ENCODE assay signal across 8 cellular contexts in the genomic region with DNA sequence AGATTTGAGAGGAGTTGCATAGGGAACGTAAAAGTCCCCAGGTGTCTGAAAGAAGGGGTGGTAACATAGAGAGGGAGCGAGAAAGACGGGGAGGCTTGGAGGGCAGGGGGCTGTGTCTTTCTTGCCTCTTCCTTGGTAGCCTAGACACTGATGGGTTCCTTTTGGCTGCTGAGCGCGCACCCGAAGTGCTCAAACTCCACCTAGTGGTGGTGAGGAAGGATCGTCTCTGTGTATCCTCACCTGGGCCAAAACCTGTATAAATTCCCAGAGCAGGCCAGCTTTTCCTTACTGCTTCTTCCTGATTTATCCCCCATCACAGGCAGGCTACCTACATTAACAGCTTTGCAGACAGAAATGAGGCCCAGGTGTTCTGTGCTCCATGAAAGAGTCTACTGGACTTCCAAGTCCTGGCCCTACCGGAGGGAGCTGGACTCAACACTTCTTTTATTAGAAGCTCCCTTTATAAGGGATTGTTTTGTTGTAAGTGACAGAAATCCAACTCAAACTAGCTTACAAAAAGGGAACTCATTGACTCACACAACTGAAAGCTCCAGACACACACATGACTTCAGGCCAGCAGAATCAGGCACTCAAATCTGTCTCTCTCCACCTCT. TPM values are rescaled to one million over a fixed set of nuclear protein-coding genes. Genes with fewer than 3 reads are reported as not detected.
A peak's percentile ranks its signal among the peaks of the same experiment; 100 is the strongest.
DNase-seq lines count a peak whose midpoint lies in the region; ATAC-seq and TF ChIP-seq lines count a peak whose summit lies in the region.

No MANE protein-coding gene starts in this region.

- H3K27ac ChIP-seq in C4-2B, result peak overlapping the region; percentile 6; the same call in 1 of the 2 replicates

- ATAC-seq in GM18867 (IDR thresholded peaks at IDR 0.05; ENCODE audit: unreplicated experiment), result no peak

- DNase-seq in GOT3 (lab: John Stamatoyannopoulos, UW), result peak; percentile 9
- peak; percentile 16 for DNase-seq in NCI-H2196 treated with DMSO at 0.1 percent for 48 hours (lab: John Stamatoyannopoulos, UW; ENCODE audit: unreplicated experiment)
- peak; percentile 39 for DNase-seq in activated CD4-positive, CD25-positive, alpha-beta regulatory T cell treated with anti-CD3 and anti-CD28 coated beads, Interleukin-2, amount 50 U/mL, for 72 hours
- DNase-seq in cerebellum (ENCODE audit: low spot score), result peak; percentile 88
- peak; percentile 87 for DNase-seq in left kidney (ENCODE audit: low read depth, low spot score)
- peak; percentile 47 to 62 for DNase-seq in stimulated activated CD4-positive, alpha-beta T cell treated with anti-CD3 and anti-CD28 coated beads, Interleukin-4, amount 100 ng/mL, for 4 hours

- TF ChIP-seq CTCF in C4-2B (conservative IDR thresholded peaks at IDR 0.05), result peak; percentile 94

RNA-seq across cellular contexts. Expression of a gene that starts 5.5 kb away (rescaled TPM):
- total RNA-seq in cerebellum, result 0.54 TPM

RNA-seq across cellular contexts. Expression of a gene that starts 9.3 kb away (rescaled TPM):
- 0.64 TPM for total RNA-seq in cerebellum

RNA-seq across cellular contexts. Expression of a gene that starts 12.3 kb away (rescaled TPM):
- total RNA-seq in cerebellum, result 4.4 TPM

RNA-seq across cellular contexts. Expression of a gene that starts 38.9 kb away (rescaled TPM):
- total RNA-seq in cerebellum, result not detected

RNA-seq across cellular contexts. Expression of a gene that starts 51.6 kb away (rescaled TPM):
- total RNA-seq in cerebellum, result 19.5 TPM

Comparison
In these comparisons a context has a peak if more than half of its experiments do, and no peak if none do; other contexts are left out.
1. DNase-seq: peak in every context shown above with its lines; median percentile 88 in cerebellum; 87 in left kidney; 54 in stimulated activated CD4-positive, alpha-beta T cell treated with anti-CD3 and anti-CD28 coated beads, Interleukin-4, amount 100 ng/mL, for 4 hours; 39 in activated CD4-positive, CD25-positive, alpha-beta regulatory T cell treated with anti-CD3 and anti-CD28 coated beads, Interleukin-2, amount 50 U/mL, for 72 hours; 16 in NCI-H2196 treated with DMSO at 0.1 percent for 48 hours; 9 in GOT3.